Comparison of ENCODE assay signal across 14 cellular contexts in genomic region chr1:225736651-225737097, GRCh38. TPM values are rescaled to one million over a fixed set of nuclear protein-coding genes. Genes with fewer than 3 reads are reported as not detected.
DNase-seq lines count a peak whose midpoint lies in the region; ATAC-seq, FAIRE-seq and TF ChIP-seq lines count a peak whose summit lies in the region.
"Had no signal": no experiment of that assay in that cellular context is flagged by ENCODE, and none has a peak within 500 bp of the region (broad histone marks: within the 10 kb centered on the region; RNA-seq: fewer than 3 reads in every experiment).

No MANE protein-coding gene starts in this region.

- H3K27ac ChIP-seq in A549: peak overlapping the region; percentile 90 to 94
- H3K27ac ChIP-seq in WERI-Rb-1: peak overlapping the region; percentile 37; the same call in 1 of the 2 replicates
- H3K27ac ChIP-seq in prostate gland: peak overlapping the region; percentile 32 to 55

- H3K27me3 ChIP-seq in WERI-Rb-1 (ENCODE audit: insufficient read depth, low read depth, severe bottlenecking) (no peaks in the 10 kb centered on the region), prostate gland (replicated peaks; ENCODE audit: insufficient read depth) (no peaks in the 10 kb centered on the region)

- no peak for TF ChIP-seq RAD21 in A549 (conservative IDR thresholded peaks at IDR 0.05 in 1 of 2, IDR thresholded peaks at IDR 0.05 in 1 of 2)

- FAIRE-seq in A549 (lab: Jason Lieb, UNC): no peak

- peak in 1 of 2 experiments; percentile 30; a peak in 1 of 6 replicates for ATAC-seq in A549
- ATAC-seq in GM18858 (IDR thresholded peaks at IDR 0.05; ENCODE audit: unreplicated experiment): no peak

- peaks cover 60% of the 10 kb centered on the region for H3K4me1 ChIP-seq in A549
- H3K4me1 ChIP-seq in prostate gland (replicated peaks): no peaks in the 10 kb centered on the region

- TF ChIP-seq CTCF in A549 (IDR thresholded peaks at IDR 0.05) (no peak), WERI-Rb-1 (IDR thresholded peaks at IDR 0.05; ENCODE audit: low read depth, low read length) (no peak), fibroblast of pulmonary artery (IDR thresholded peaks at IDR 0.05; ENCODE audit: low read length, missing control alignments) (no peak), prostate gland (IDR thresholded peaks at IDR 0.05) (no peak)

- H3K36me3 ChIP-seq in WERI-Rb-1 (no peaks in the 10 kb centered on the region), prostate gland (no peaks in the 10 kb centered on the region)

- peak overlapping the region; percentile 69 for H3K4me2 ChIP-seq in A549

- POLR2A ChIA-PET in A549 (lab: Yijun Ruan, JAX): interaction anchor here (1.0 to 2.8 kb wide), 9 partner anchors 10 to 84 kb away, joined by 3 to 26 read pairs (median 10); partner anchors contain the start of genes ENAH and SRP9

- intact Hi-C loops in prostate gland (cut with DNase I): no loop called here

- TF ChIP-seq POLR2A in A549 (IDR thresholded peaks at IDR 0.05; ENCODE audit: low read length) (no peak), prostate gland (IDR thresholded peaks at IDR 0.05) (no peak)

- TF ChIP-seq EP300 in A549 (IDR thresholded peaks at IDR 0.05): no peak

- DNase-seq in A549 (ENCODE audit: low read depth in 1 of 2, low spot score in 1 of 2) (no peak), WERI-Rb-1 (no peak), fibroblast of pulmonary artery (ENCODE audit: low read depth) (peak; percentile 28), prostate gland (ENCODE audit: low spot score) (no peak), T-helper 9 cell (no peak), NCI-H2081 treated with DMSO at 0.1 percent for 48 hours (lab: John Stamatoyannopoulos, UW) (no peak)
- DNase-seq in stimulated activated CD4-positive, alpha-beta T cell treated with anti-CD3 and anti-CD28 coated beads, Interleukin-4, amount 100 ng/mL, for 1 hour: no peak
- DNase-seq: activated B cell treated with CpG ODN at 0.5 μM for 24 hours; activated naive CD8-positive, alpha-beta T cell treated with anti-CD3 and anti-CD28 coated beads, Interleukin-2, amount 10 ng/mL, durations not matched to agents 7 days and 5 days; immature natural killer cell; naive B cell; NCI-H1048; NCI-H2227 treated with DMSO at 0.1 percent for 48 hours had no signal

- H3K4me3 ChIP-seq in A549: no peak overlapping the region
- no peak overlapping the region for H3K4me3 ChIP-seq in WERI-Rb-1 (ENCODE audit: low read depth, low read length)
- no peak overlapping the region for H3K4me3 ChIP-seq in fibroblast of pulmonary artery (replicated peaks; ENCODE audit: low read depth, low read length)
- H3K4me3 ChIP-seq in prostate gland: no peak overlapping the region

- 61% methylated on average over 7 of the region's 7 CpGs for WGBS in A549 (ENCODE audit: missing lambda C conversion rate)
- 68% methylated on average over 7 of the region's 7 CpGs for WGBS in prostate gland

- H3K9me3 ChIP-seq in A549 (no peaks in the 10 kb centered on the region), WERI-Rb-1 (ENCODE audit: severe bottlenecking) (no peaks in the 10 kb centered on the region), prostate gland (no peaks in the 10 kb centered on the region)

- CTCF ChIA-PET in A549 (lab: Yijun Ruan, JAX): interaction anchor here (1.2 to 3.8 kb wide), 13 partner anchors 10 to 262 kb away, joined by 4 to 54 read pairs (median 11); partner anchors contain the start of gene SRP9

TF ChIP-seq in A549, 52 proteins besides CTCF, POLR2A, EP300 and RAD21:
- TF ChIP-seq TP53 (CRISPR knock-in tag; IDR thresholded peaks at IDR 0.05): no peak
- no peak for TF ChIP-seq HOXB13 (CRISPR knock-in tag; IDR thresholded peaks at IDR 0.05; ENCODE audit: low read depth)
- TF ChIP-seq JUN (IDR thresholded peaks at IDR 0.05): no peak
- TF ChIP-seq, protein P1, sequence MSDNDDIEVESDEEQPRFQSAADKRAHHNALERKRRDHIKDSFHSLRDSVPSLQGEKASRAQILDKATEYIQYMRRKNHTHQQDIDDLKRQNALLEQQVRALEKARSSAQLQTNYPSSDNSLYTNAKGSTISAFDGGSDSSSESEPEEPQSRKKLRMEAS (IDR thresholded peaks at IDR 0.05): no peak
- no peak for TF ChIP-seq EHMT2 (IDR thresholded peaks at IDR 0.05; ENCODE audit: low read depth)
- no peak for TF ChIP-seq CHD4 (IDR thresholded peaks at IDR 0.05; ENCODE audit: borderline replicate concordance)
- no peak for TF ChIP-seq CHD2 (IDR thresholded peaks at IDR 0.05; ENCODE audit: low read length, partially characterized antibody)
- TF ChIP-seq, protein P2, sequence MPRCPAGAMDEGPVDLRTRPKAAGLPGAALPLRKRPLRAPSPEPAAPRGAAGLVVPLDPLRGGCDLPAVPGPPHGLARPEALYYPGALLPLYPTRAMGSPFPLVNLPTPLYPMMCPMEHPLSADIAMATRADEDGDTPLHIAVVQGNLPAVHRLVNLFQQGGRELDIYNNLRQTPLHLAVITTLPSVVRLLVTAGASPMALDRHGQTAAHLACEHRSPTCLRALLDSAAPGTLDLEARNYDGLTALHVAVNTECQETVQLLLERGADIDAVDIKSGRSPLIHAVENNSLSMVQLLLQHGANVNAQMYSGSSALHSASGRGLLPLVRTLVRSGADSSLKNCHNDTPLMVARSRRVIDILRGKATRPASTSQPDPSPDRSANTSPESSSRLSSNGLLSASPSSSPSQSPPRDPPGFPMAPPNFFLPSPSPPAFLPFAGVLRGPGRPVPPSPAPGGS (IDR thresholded peaks at IDR 0.05): no peak
- TF ChIP-seq HEYL (CRISPR knock-in tag; IDR thresholded peaks at IDR 0.05): no peak
- TF ChIP-seq JUNB (IDR thresholded peaks at IDR 0.05): no peak
- TF ChIP-seq PHF8 (IDR thresholded peaks at IDR 0.05; ENCODE audit: borderline replicate concordance, low read depth): no peak

RNA-seq across cellular contexts. Expression of gene SRP9, which starts 41.0 kb away (rescaled TPM):
- polyA plus RNA-seq in A549 (2011; rRNA removed) (512 and 629 TPM in 2 replicates), A549 (2017; fragmentation: RNase III; extraction: RNeasy Plus Mini Kit Qiagen cat#74134 plus additional on column Dnase treatment) (341 to 356 TPM (median 352 TPM) in 3 replicates)
- 172 and 189 TPM in 2 replicates for polyA plus RNA-seq in A549 (2012; cell fraction: cytosol; rRNA removed)
- polyA plus RNA-seq in A549 (2012; cell fraction: nucleus; rRNA removed): 80.1 and 189 TPM in 2 replicates
- polyA minus RNA-seq in A549 (2011; rRNA and poly(A)+ RNA removed): 144 and 217 TPM in 2 replicates
- 100 to 1,000 TPM; 168 to 324 TPM for total RNA-seq in prostate gland

Comparison
In these comparisons a context has a peak if more than half of its experiments do, and no peak if none do; other contexts are left out.
1. H3K27ac ChIP-seq: peak in every context shown above with its lines; median percentile 92 in A549; 44 in prostate gland; 37 in WERI-Rb-1.